ENCODE assay signal across 8 cellular contexts in the genomic region with DNA sequence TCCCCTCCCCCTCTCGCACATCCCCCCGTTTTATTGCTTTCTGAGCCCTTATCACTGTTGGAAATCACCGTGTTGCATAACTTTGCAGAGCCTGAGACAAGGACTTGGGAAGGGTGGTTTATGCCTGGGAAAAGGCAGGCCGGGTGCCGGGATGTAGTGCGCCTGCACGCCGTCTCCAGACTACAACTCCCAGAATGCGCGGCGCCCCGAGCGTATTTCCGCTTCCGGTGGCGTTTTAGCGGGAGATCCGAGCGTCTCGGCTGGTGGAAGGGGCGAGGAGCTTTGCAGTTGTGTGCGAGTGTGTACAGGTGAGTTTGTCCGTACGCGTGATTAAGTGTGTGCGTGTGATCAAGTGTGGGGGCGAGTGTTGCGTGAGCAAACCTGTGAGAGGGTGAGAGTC.
DNase-seq lines count a peak whose midpoint lies in the region; ATAC-seq, FAIRE-seq and TF ChIP-seq lines count a peak whose summit lies in the region.

No MANE protein-coding gene starts in this region.

- in situ Hi-C loops in astrocyte of the cerebellum (cut with HindIII; ENCODE audit: low sequenced_read_pairs), result loop anchor here (5.0 kb wide), 1 partner anchor 48 kb away; no protein-coding TSS in a partner anchor

- DNase-seq in NCI-H748 (lab: John Stamatoyannopoulos, UW; ENCODE audit: unreplicated experiment), result peak; percentile 65
- DNase-seq in astrocyte of the cerebellum (ENCODE audit: low read depth), result no peak
- peak; percentile 19 to 37 for DNase-seq in left colon
- peak in 2 of 3 donors; percentile 1 to 2 for DNase-seq in stimulated activated CD4-positive, alpha-beta T cell treated with anti-CD3 and anti-CD28 coated beads, TNF-alpha, amount 100 ng/mL, for 48 hours (ENCODE audit: low read depth in 3 of 3)
- DNase-seq in H54 (ENCODE audit: insufficient read length, low spot score), result no peak
- no peak for DNase-seq in NCI-H128 (lab: John Stamatoyannopoulos, UW; ENCODE audit: unreplicated experiment)
- DNase-seq in NCI-H345 (lab: John Stamatoyannopoulos, UW), result no peak

- FAIRE-seq in H54 (lab: Jason Lieb, UNC), result no peak

- intact Hi-C loops in left colon (cut with DNase I, micrococcal nuclease), result no loop called here

- peak overlapping the region; percentile 23 for H3K4me3 ChIP-seq in astrocyte of the cerebellum (ENCODE audit: low read depth, low read length)

- TF ChIP-seq POLR2A in H54 (IDR thresholded peaks at IDR 0.05; ENCODE audit: low read depth, low read length), result no peak

- TF ChIP-seq CTCF in astrocyte of the cerebellum (IDR thresholded peaks at IDR 0.05; ENCODE audit: low read depth, low read length, missing control alignments), result no peak

- ATAC-seq in left colon (no peak), GM21717 (IDR thresholded peaks at IDR 0.05; ENCODE audit: unreplicated experiment) (no peak)

Comparison
In these comparisons a context has a peak if more than half of its experiments do, and no peak if none do; other contexts are left out.
1. DNase-seq: peak in NCI-H748 (single experiment), left colon (2 of 2) and stimulated activated CD4-positive, alpha-beta T cell treated with anti-CD3 and anti-CD28 coated beads, TNF-alpha, amount 100 ng/mL, for 48 hours (2 of 3); none in astrocyte of the cerebellum (single experiment), H54 (single experiment), NCI-H128 (single experiment) and NCI-H345 (single experiment).